14 cellular contexts compared by ENCODE assay signal in the genomic region with DNA sequence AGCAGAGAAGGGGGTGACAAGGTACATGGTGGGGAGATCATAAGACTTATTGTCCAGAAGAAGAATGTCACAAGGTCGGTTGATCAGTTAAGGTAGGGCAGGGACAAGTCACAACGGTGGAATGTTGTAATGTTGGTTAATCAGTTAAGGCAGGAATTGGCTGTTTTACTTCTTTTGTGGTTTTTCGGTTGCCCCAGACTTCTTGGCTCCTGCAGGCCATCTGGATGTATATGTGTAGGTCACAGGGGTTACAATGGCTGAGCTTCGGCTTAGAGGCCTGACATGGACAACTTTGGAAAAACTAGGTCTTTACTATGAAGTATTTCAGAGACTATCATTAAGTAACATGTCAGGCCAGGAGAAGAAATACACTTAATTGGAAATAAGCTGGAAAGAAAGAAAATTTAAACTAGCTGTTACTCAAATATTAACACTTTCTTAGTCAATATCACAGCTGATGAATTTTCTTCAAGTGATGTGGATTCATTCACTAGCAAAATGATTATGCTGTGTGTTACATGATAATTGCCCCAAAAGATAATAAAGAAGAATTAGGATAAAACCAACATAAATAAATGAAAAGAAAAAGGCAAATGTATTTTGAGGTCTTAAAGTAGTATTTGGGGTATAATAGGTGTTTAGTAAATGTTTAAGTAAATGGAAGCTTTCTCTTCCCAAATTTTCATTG. TPM values are rescaled to one million over a fixed set of nuclear protein-coding genes. Genes with fewer than 3 reads are reported as not detected.
DNase-seq lines count a peak whose midpoint lies in the region; ATAC-seq and TF ChIP-seq lines count a peak whose summit lies in the region.
"Had no signal": no experiment of that assay in that cellular context is flagged by ENCODE, and none has a peak within 500 bp of the region (broad histone marks: within the 10 kb centered on the region; RNA-seq: fewer than 3 reads in every experiment).

No MANE protein-coding gene starts in this region.

- H3K4me1 ChIP-seq in GM23338 (ENCODE audit: insufficient read depth): peaks cover 36% of the 10 kb centered on the region
- no peaks in the 10 kb centered on the region for H3K4me1 ChIP-seq in prostate gland (replicated peaks)

- no peaks in the 10 kb centered on the region for H3K9me2 ChIP-seq in GM23338 (ENCODE audit: insufficient read depth)

- H3K79me2 ChIP-seq in GM23338 (replicated peaks; ENCODE audit: insufficient read depth): peaks cover 63% of the 10 kb centered on the region

- H3K27me3 ChIP-seq in GM23338 (ENCODE audit: insufficient read depth) (no peaks in the 10 kb centered on the region), prostate gland (replicated peaks; ENCODE audit: insufficient read depth) (no peaks in the 10 kb centered on the region)
- H3K27me3 ChIP-seq: esophagus squamous epithelium had no signal

- H3K4me3 ChIP-seq in GM23338 (no peak overlapping the region), NB4 (ENCODE audit: low read depth, low read length) (no peak overlapping the region), retinal pigment epithelial cell (ENCODE audit: low read length) (no peak overlapping the region), prostate gland (no peak overlapping the region)
- H3K4me3 ChIP-seq: esophagus squamous epithelium, lung had no signal

- peaks cover 55% of the 10 kb centered on the region for H3K4me1 Mint-ChIP-seq in GM23338

- H3K4me3 Mint-ChIP-seq in GM23338: no peak overlapping the region
- H3K4me3 Mint-ChIP-seq: activated naive CD8-positive, alpha-beta T cell treated with anti-CD3 and anti-CD28 coated beads, Interleukin-2, amount 10 ng/mL, durations not matched to agents 7 days and 5 days; nephron; stimulated activated naive CD8-positive, alpha-beta T cell treated with anti-CD3 and anti-CD28 coated beads, Interleukin-15, amount 100 ng/mL, for 72 hours had no signal

- no peak for TF ChIP-seq CTCF in GM23338 (conservative IDR thresholded peaks at IDR 0.05; ENCODE audit: low read depth in 2 of 2)
- TF ChIP-seq CTCF in NB4 (IDR thresholded peaks at IDR 0.05; ENCODE audit: low read depth, low read length): no peak
- no peak for TF ChIP-seq CTCF in retinal pigment epithelial cell (conservative IDR thresholded peaks at IDR 0.05; ENCODE audit: low read depth, low read length)
- TF ChIP-seq CTCF in prostate gland (IDR thresholded peaks at IDR 0.05): no peak

- H3K36me3 ChIP-seq in GM23338 (ENCODE audit: insufficient read depth) (no peaks in the 10 kb centered on the region), prostate gland (no peaks in the 10 kb centered on the region)
- H3K36me3 ChIP-seq: esophagus squamous epithelium had no signal

- H3K36me3 Mint-ChIP-seq in GM23338 (ENCODE audit: low read depth): peaks cover 9% of the 10 kb centered on the region; the same call in 2 of the 3 replicates

- H3K27ac ChIP-seq in GM23338 (ENCODE audit: low read depth): no peak overlapping the region
- H3K27ac ChIP-seq in prostate gland: no peak overlapping the region

- H3K9me3 Mint-ChIP-seq in GM23338: no peaks in the 10 kb centered on the region
- H3K9me3 Mint-ChIP-seq: activated naive CD8-positive, alpha-beta T cell treated with anti-CD3 and anti-CD28 coated beads, Interleukin-2, amount 10 ng/mL, durations not matched to agents 7 days and 5 days; nephron; stimulated activated naive CD8-positive, alpha-beta T cell treated with anti-CD3 and anti-CD28 coated beads, Interleukin-15, amount 100 ng/mL, for 72 hours had no signal

- intact Hi-C loops in prostate gland (cut with DNase I): loop anchor here (5.0 kb wide), 1 partner anchor 118 kb away; a partner anchor contains a TSS

- peaks cover 3% of the 10 kb centered on the region for H3K27me3 Mint-ChIP-seq in GM23338 (ENCODE audit: insufficient read depth, low read depth, poor library complexity)
- H3K27me3 Mint-ChIP-seq: activated naive CD8-positive, alpha-beta T cell treated with anti-CD3 and anti-CD28 coated beads, Interleukin-2, amount 10 ng/mL, durations not matched to agents 7 days and 5 days; stimulated activated naive CD8-positive, alpha-beta T cell treated with anti-CD3 and anti-CD28 coated beads, Interleukin-15, amount 100 ng/mL, for 72 hours had no signal

- H4K20me1 ChIP-seq in GM23338 (replicated peaks; ENCODE audit: insufficient read depth): no peaks in the 10 kb centered on the region

- no peak overlapping the region for H3K4me2 ChIP-seq in GM23338

- TF ChIP-seq POLR2A in NB4 (IDR thresholded peaks at IDR 0.05; ENCODE audit: extremely low read depth, insufficient read length) (no peak), prostate gland (IDR thresholded peaks at IDR 0.05) (no peak)

- DNase-seq in GM23338 (ENCODE audit: low spot score) (no peak), NB4 (ENCODE audit: low read depth) (peak; percentile 63), astrocyte of the hippocampus (ENCODE audit: low read depth, low spot score) (peak; percentile 39), retinal pigment epithelial cell (ENCODE audit: low read depth) (peak; percentile 70), NCI-H774 (lab: John Stamatoyannopoulos, UW) (no peak), prostate gland (ENCODE audit: low spot score) (no peak), RKO (ENCODE audit: low spot score) (no peak)
- DNase-seq: activated naive CD8-positive, alpha-beta T cell treated with anti-CD3 and anti-CD28 coated beads, Interleukin-2, amount 10 ng/mL, durations not matched to agents 7 days and 5 days; esophagus squamous epithelium; NCI-H526 treated with DMSO at 0.1 percent for 48 hours; SHP77 treated with DMSO at 0.1 percent for 48 hours; stimulated activated naive CD8-positive, alpha-beta T cell treated with anti-CD3 and anti-CD28 coated beads, Interleukin-15, amount 100 ng/mL, for 72 hours had no signal

- H3K27ac Mint-ChIP-seq in GM23338: peak overlapping the region; percentile 12; the same call in 1 of the 2 replicates
- H3K27ac Mint-ChIP-seq: activated naive CD8-positive, alpha-beta T cell treated with anti-CD3 and anti-CD28 coated beads, Interleukin-2, amount 10 ng/mL, durations not matched to agents 7 days and 5 days; stimulated activated naive CD8-positive, alpha-beta T cell treated with anti-CD3 and anti-CD28 coated beads, Interleukin-15, amount 100 ng/mL, for 72 hours had no signal

- H3F3A ChIP-seq in GM23338 (replicated peaks; ENCODE audit: low read depth): no peaks in the 10 kb centered on the region

- no peaks in the 10 kb centered on the region for H3K9me3 ChIP-seq in prostate gland
- H3K9me3 ChIP-seq: esophagus squamous epithelium had no signal

- 52% methylated on average over 4 of the region's 4 CpGs for WGBS in prostate gland

- ATAC-seq in GM23338: no peak
- ATAC-seq: stimulated activated naive CD8-positive, alpha-beta T cell treated with anti-CD3 and anti-CD28 coated beads, Interleukin-15, amount 100 ng/mL, for 72 hours had no signal

- no peak overlapping the region for H2AFZ ChIP-seq in GM23338

RNA-seq across cellular contexts. Expression of a gene that starts 4.5 kb away (rescaled TPM):
- 65.2 and 68.7 TPM in 2 replicates for total RNA-seq in GM23338 (2014; rRNA removed; shearing (Covaris generic))
- polyA plus RNA-seq in GM23338 (2016; fragmentation: Nextera tagmentation; extraction: Ambion mirVana): 84.7 and 88.4 TPM in 2 replicates
- total RNA-seq in prostate gland: 10 to 100 TPM; 41.3 to 67.0 TPM

Comparison
In these comparisons a context has a peak if more than half of its experiments do, and no peak if none do; other contexts are left out.
1. DNase-seq: peak in NB4 (single experiment), astrocyte of the hippocampus (single experiment) and retinal pigment epithelial cell (single experiment); none in GM23338 (single experiment), NCI-H774 (single experiment), prostate gland (single experiment) and RKO (single experiment).